In the genomic region with DNA sequence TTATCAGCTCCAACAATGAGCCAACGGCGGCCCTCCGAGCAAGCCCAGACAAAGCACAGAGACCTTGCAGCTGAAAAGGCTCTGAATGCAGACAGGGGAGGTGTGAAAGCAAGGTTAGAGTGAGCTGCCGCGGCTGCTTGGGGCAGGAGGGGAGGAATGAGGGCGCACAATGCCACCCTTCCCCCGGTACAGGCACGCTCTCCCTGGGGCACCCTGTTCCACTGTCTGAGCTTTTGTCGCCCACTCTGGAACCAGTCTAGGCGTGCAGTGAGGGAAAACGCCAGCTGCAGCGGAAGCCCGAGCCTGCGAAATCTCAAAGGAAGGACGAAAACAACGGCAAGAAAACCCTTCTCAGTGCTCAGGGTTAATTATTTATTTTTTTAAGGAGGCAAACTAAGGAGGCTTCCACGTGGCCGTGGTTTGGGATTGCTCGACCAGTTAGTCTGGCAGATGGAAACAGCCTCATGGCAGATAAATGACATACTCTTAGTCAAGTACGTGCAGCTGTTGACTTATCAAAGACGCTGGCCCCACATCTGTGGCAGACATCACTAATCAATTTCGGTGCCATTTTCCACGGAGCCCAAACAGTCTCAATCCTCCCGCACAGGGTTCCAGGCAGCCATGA, we compare ENCODE assay signal across 1 cellular context.
TF ChIP-seq lines count a peak whose summit lies in the region.

No MANE protein-coding gene starts in this region.

TF ChIP-seq in WTC11, 78 proteins besides CTCF, POLR2A, EP300 and RAD21 (continued from another document):
- TF ChIP-seq, protein P1, sequence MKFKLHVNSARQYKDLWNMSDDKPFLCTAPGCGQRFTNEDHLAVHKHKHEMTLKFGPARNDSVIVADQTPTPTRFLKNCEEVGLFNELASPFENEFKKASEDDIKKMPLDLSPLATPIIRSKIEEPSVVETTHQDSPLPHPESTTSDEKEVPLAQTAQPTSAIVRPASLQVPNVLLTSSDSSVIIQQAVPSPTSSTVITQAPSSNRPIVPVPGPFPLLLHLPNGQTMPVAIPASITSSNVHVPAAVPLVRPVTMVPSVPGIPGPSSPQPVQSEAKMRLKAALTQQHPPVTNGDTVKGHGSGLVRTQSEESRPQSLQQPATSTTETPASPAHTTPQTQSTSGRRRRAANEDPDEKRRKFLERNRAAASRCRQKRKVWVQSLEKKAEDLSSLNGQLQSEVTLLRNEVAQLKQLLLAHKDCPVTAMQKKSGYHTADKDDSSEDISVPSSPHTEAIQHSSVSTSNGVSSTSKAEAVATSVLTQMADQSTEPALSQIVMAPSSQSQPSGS (CRISPR knock-in tag; IDR thresholded peaks at IDR 0.05; ENCODE audit: borderline replicate concordance, low read depth): no peak
